22 cellular contexts compared by ENCODE assay signal in genomic region chr13:99044764-99045163, GRCh38.
DNase-seq lines count a peak whose midpoint lies in the region; ATAC-seq and TF ChIP-seq lines count a peak whose summit lies in the region.
"Had no signal": no experiment of that assay in that cellular context is flagged by ENCODE, and none has a peak within 500 bp of the region (broad histone marks: within the 10 kb centered on the region; RNA-seq: fewer than 3 reads in every experiment).

No MANE protein-coding gene starts in this region.

- CTCF ChIA-PET in activated CD4-positive, alpha-beta T cell treated with anti-CD3 and anti-CD28 coated beads for 36 hours (lab: Charles Lee), result interaction anchor here (0.7 to 5.7 kb wide), 11 partner anchors 11 to 209 kb away, joined by 3 to 35 read pairs (median 4); no protein-coding TSS in a partner anchor
- CTCF ChIA-PET in naive thymus-derived CD4-positive, alpha-beta T cell (lab: Charles Lee), result interaction anchor here (1.2 to 1.5 kb wide), 2 partner anchors 11 to 155 kb away, joined by 4 to 6 read pairs; no protein-coding TSS in a partner anchor

- no peaks in the 10 kb centered on the region for H3K36me3 ChIP-seq in naive thymus-derived CD4-positive, alpha-beta T cell (ENCODE audit: control insufficient read depth in 2 of 3, insufficient read depth in 3 of 3, low read length in 3 of 3)
- no peaks in the 10 kb centered on the region for H3K36me3 ChIP-seq in transverse colon
- H3K36me3 ChIP-seq: lower lobe of right lung, MG63, vagina had no signal

- H3K4me3 Mint-ChIP-seq in activated CD4-positive, alpha-beta T cell treated with anti-CD3 and anti-CD28 coated beads for 36 hours, result no peak overlapping the region
- peak overlapping the region; percentile 25 to 88 (median 80) for H3K4me3 Mint-ChIP-seq in naive thymus-derived CD4-positive, alpha-beta T cell
- H3K4me3 Mint-ChIP-seq: IgD-negative memory B cell had no signal

- H3K36me3 Mint-ChIP-seq in activated CD4-positive, alpha-beta T cell treated with anti-CD3 and anti-CD28 coated beads for 36 hours (ENCODE audit: low read depth), result peaks cover 8% of the 10 kb centered on the region
- peaks cover 0 to 11% of the 10 kb centered on the region in 2 donors for H3K36me3 Mint-ChIP-seq in activated naive CD4-positive, alpha-beta T cell treated with anti-CD3 and anti-CD28 coated beads, Interleukin-2, amount 50 U/mL, for 72 hours
- peaks cover 0 to 30% (median 0%) of the 10 kb centered on the region in 5 donors for H3K36me3 Mint-ChIP-seq in naive thymus-derived CD4-positive, alpha-beta T cell

- DNase-seq in activated CD4-positive, alpha-beta T cell treated with anti-CD3 and anti-CD28 coated beads for 36 hours, result no peak
- DNase-seq in activated CD4-positive, alpha-beta T cell treated with anti-CD3 and anti-CD28 coated beads, Interleukin-2, amount 50 U/mL, for 4 hours, result no peak
- peak; percentile 34 for DNase-seq in Jurkat, Clone E6-1 (ENCODE audit: low read depth, low spot score)
- no peak for DNase-seq in activated naive CD4-positive, alpha-beta T cell treated with anti-CD3 and anti-CD28 coated beads, Interleukin-2, amount 50 U/mL, for 72 hours (ENCODE audit: low spot score in 2 of 2)
- DNase-seq in naive thymus-derived CD4-positive, alpha-beta T cell, result no peak
- no peak for DNase-seq in transverse colon
- DNase-seq: 8988T; activated CD4-positive, alpha-beta T cell treated with anti-CD3 and anti-CD28 coated beads, Interleukin-2, amount 50 U/mL, for 1 hour; activated T-cell treated with anti-CD3 and anti-CD28 coated beads, Interleukin-2, amount 50 U/mL, for 1 hour; anterior cingulate cortex; erythroblast; hippocampal formation; lower lobe of right lung; MG63; NCI-H1436; NCI-H524; retina; SK-N-SH had no signal

- peaks cover 73 to 91% of the 10 kb centered on the region in 2 donors for H3K4me1 ChIP-seq in naive thymus-derived CD4-positive, alpha-beta T cell (ENCODE audit: control insufficient read depth in 2 of 2, insufficient read depth in 2 of 2, low read length in 2 of 2)
- peaks cover 12 to 48% (median 17%) of the 10 kb centered on the region in 4 donors for H3K4me1 ChIP-seq in transverse colon

- intact Hi-C loops in activated CD4-positive, alpha-beta T cell treated with anti-CD3 and anti-CD28 coated beads for 36 hours (cut with DNase I, micrococcal nuclease), result no loop called here
- intact Hi-C loops in naive thymus-derived CD4-positive, alpha-beta T cell (cut with micrococcal nuclease), result loop anchor here in 1 of 2 donors (1.0 kb wide), 1 partner anchor 10 kb away; no protein-coding TSS in a partner anchor
- intact Hi-C loops in transverse colon (cut with DNase I; ENCODE audit: low total_unique reads), result no loop called here

- POLR2A ChIA-PET in activated CD4-positive, alpha-beta T cell treated with anti-CD3 and anti-CD28 coated beads for 36 hours (lab: Charles Lee), result interaction anchor here (1.2 kb wide), 1 partner anchor 41 kb away, joined by 5 read pairs; no protein-coding TSS in a partner anchor
- POLR2A ChIA-PET in naive thymus-derived CD4-positive, alpha-beta T cell (lab: Charles Lee), result interaction anchor here (0.6 to 5.7 kb wide), 9 partner anchors 8 to 205 kb away, joined by 3 to 70 read pairs (median 3); no protein-coding TSS in a partner anchor

- no peaks in the 10 kb centered on the region for H3K9me3 ChIP-seq in naive thymus-derived CD4-positive, alpha-beta T cell (ENCODE audit: control insufficient read depth in 2 of 3, low read length in 3 of 3)
- no peaks in the 10 kb centered on the region for H3K9me3 ChIP-seq in transverse colon
- H3K9me3 ChIP-seq: lower lobe of right lung, MG63, SK-N-SH, vagina had no signal

- no peak for TF ChIP-seq CTCF in transverse colon (IDR thresholded peaks at IDR 0.05)

- H3K27me3 ChIP-seq in naive thymus-derived CD4-positive, alpha-beta T cell (ENCODE audit: control insufficient read depth in 2 of 2, insufficient read depth in 2 of 2, low read length in 2 of 2), result no peaks in the 10 kb centered on the region
- no peaks in the 10 kb centered on the region for H3K27me3 ChIP-seq in transverse colon
- H3K27me3 ChIP-seq: MG63, vagina had no signal

- H3K4me3 ChIP-seq in Jurkat, Clone E6-1 (ENCODE audit: low read length), result no peak overlapping the region
- no peak overlapping the region for H3K4me3 ChIP-seq in naive thymus-derived CD4-positive, alpha-beta T cell (ENCODE audit: low read length)
- H3K4me3 ChIP-seq in transverse colon, result no peak overlapping the region
- H3K4me3 ChIP-seq: lower lobe of right lung, MG63, vagina had no signal

- TF ChIP-seq EP300 in transverse colon (IDR thresholded peaks at IDR 0.05; ENCODE audit: low read depth), result no peak

- H3K4me1 Mint-ChIP-seq in activated CD4-positive, alpha-beta T cell treated with anti-CD3 and anti-CD28 coated beads for 36 hours, result peaks cover 84% of the 10 kb centered on the region
- peaks cover 59 to 100% (median 89%) of the 10 kb centered on the region in 7 donors for H3K4me1 Mint-ChIP-seq in naive thymus-derived CD4-positive, alpha-beta T cell

- H3K27me3 Mint-ChIP-seq in activated CD4-positive, alpha-beta T cell treated with anti-CD3 and anti-CD28 coated beads for 36 hours, result no peaks in the 10 kb centered on the region
- peaks cover 0 to 19% (median 0%) of the 10 kb centered on the region in 5 donors for H3K27me3 Mint-ChIP-seq in naive thymus-derived CD4-positive, alpha-beta T cell

- in situ Hi-C loops in transverse colon (cut with MboI; ENCODE audit: low pct_ligation_motif_present in 1 of 4, low pct_unique_long_range_greater_than_20kb in 1 of 4, low sequenced_read_pairs in 3 of 4), result no loop called here

- H3K9me3 Mint-ChIP-seq in activated CD4-positive, alpha-beta T cell treated with anti-CD3 and anti-CD28 coated beads for 36 hours (ENCODE audit: low read depth), result no peaks in the 10 kb centered on the region
- H3K9me3 Mint-ChIP-seq in activated naive CD4-positive, alpha-beta T cell treated with anti-CD3 and anti-CD28 coated beads, Interleukin-2, amount 50 U/mL, for 72 hours, result no peaks in the 10 kb centered on the region
- H3K9me3 Mint-ChIP-seq in naive thymus-derived CD4-positive, alpha-beta T cell, result no peaks in the 10 kb centered on the region
- H3K9me3 Mint-ChIP-seq: IgD-negative memory B cell had no signal

- H3K27ac Mint-ChIP-seq in activated CD4-positive, alpha-beta T cell treated with anti-CD3 and anti-CD28 coated beads for 36 hours, result peak overlapping the region; percentile 93
- peak overlapping the region; percentile 0 to 41 for H3K27ac Mint-ChIP-seq in activated naive CD4-positive, alpha-beta T cell treated with anti-CD3 and anti-CD28 coated beads, Interleukin-2, amount 50 U/mL, for 72 hours
- peak overlapping the region; percentile 85 to 97 (median 94) for H3K27ac Mint-ChIP-seq in naive thymus-derived CD4-positive, alpha-beta T cell
- H3K27ac Mint-ChIP-seq: IgD-negative memory B cell had no signal

- H3K27ac ChIP-seq in naive thymus-derived CD4-positive, alpha-beta T cell (ENCODE audit: low read depth, low read length), result peak overlapping the region; percentile 70
- H3K27ac ChIP-seq in transverse colon, result no peak overlapping the region
- H3K27ac ChIP-seq: vagina had no signal

- TF ChIP-seq POLR2A in transverse colon (IDR thresholded peaks at IDR 0.05), result no peak

- 60 to 84% methylated on average over 4 of the region's 4 CpGs for WGBS in transverse colon (ENCODE audit: low coverage in 1 of 2), 2 donors

- no peak for ATAC-seq in activated CD4-positive, alpha-beta T cell treated with anti-CD3 and anti-CD28 coated beads for 36 hours
- ATAC-seq in activated naive CD4-positive, alpha-beta T cell treated with anti-CD3 and anti-CD28 coated beads, Interleukin-2, amount 50 U/mL, for 72 hours, result peak in 1 of 2 donors; percentile 61
- ATAC-seq in naive thymus-derived CD4-positive, alpha-beta T cell, result no peak
- ATAC-seq in HG03108 (IDR thresholded peaks at IDR 0.05; ENCODE audit: unreplicated experiment) (no peak), HG03097 (IDR thresholded peaks at IDR 0.05; ENCODE audit: low FRiP score, unreplicated experiment) (no peak)
- ATAC-seq: lower lobe of right lung had no signal

Comparison
In these comparisons a context has a peak if more than half of its experiments do, and no peak if none do; other contexts are left out.
1. H3K27ac Mint-ChIP-seq: peak in every context shown above with its lines; median percentile 94 in naive thymus-derived CD4-positive, alpha-beta T cell; 93 in activated CD4-positive, alpha-beta T cell treated with anti-CD3 and anti-CD28 coated beads for 36 hours; 20 in activated naive CD4-positive, alpha-beta T cell treated with anti-CD3 and anti-CD28 coated beads, Interleukin-2, amount 50 U/mL, for 72 hours.